In genomic region chr19:1871630-1872029, GRCh38 we compare ENCODE assay signal across 20 cellular contexts. TPM values are rescaled to one million over a fixed set of nuclear protein-coding genes. Genes with fewer than 3 reads are reported as not detected.
DNase-seq lines count a peak whose midpoint lies in the region; ATAC-seq, FAIRE-seq and TF ChIP-seq lines count a peak whose summit lies in the region.
"Had no signal": no experiment of that assay in that cellular context is flagged by ENCODE, and none has a peak within 500 bp of the region (broad histone marks: within the 10 kb centered on the region; RNA-seq: fewer than 3 reads in every experiment).

No MANE protein-coding gene starts in this region.

- DNase-seq in adrenal gland (peak in 1 of 7 donors; percentile 24), HepG2 (ENCODE audit: low spot score) (no peak), spleen (peak; percentile 74), epidermal melanocyte (ENCODE audit: insufficient read length, low spot score) (no peak), NCI-H1417 treated with DMSO at 0.1 percent for 48 hours (lab: John Stamatoyannopoulos, UW) (no peak), DMS 273 treated with DMSO at 0.1 percent for 48 hours (lab: John Stamatoyannopoulos, UW) (no peak)
- DNase-seq in stimulated activated naive CD8-positive, alpha-beta T cell treated with anti-CD3 and anti-CD28 coated beads, Interleukin-15, Interleukin-2, amounts not matched to agents 100 U/mL and 50 U/mL, for 24 hours: no peak
- DNase-seq: BE2C, COR-L47, DND-41, GDM1, GOT3 had no signal

- intact Hi-C loops in adrenal gland (cut with DNase I) (no loop called here), HepG2 (cut with micrococcal nuclease; ENCODE audit: unreplicated experiment) (no loop called here), spleen (cut with DNase I; ENCODE audit: low total_unique reads) (no loop called here)

- in situ Hi-C loops in HepG2 (cut with HindIII; ENCODE audit: extremely low pct_ligation_motif_present, low pct_unique_long_range_greater_than_20kb): no loop called here

- no peak for TF ChIP-seq POLR2A in adrenal gland (IDR thresholded peaks at IDR 0.05)
- no peak for TF ChIP-seq POLR2A in HepG2 (IDR thresholded peaks at IDR 0.05; ENCODE audit: insufficient read depth in 1 of 2, low read depth in 2 of 2, low read length in 2 of 2)
- TF ChIP-seq POLR2A in spleen (IDR thresholded peaks at IDR 0.05): no peak

- H2AFZ ChIP-seq in HepG2 (ENCODE audit: low read length): no peak overlapping the region

- BruUV-seq in HepG2 (replicated peaks; lab: Mats Ljungman, UMichigan): no TSS peak

- H3K36me3 ChIP-seq in adrenal gland (replicated peaks in 1 of 2) (no peaks in the 10 kb centered on the region), HepG2 (replicated peaks in 1 of 2; ENCODE audit: control insufficient read depth in 1 of 2, insufficient read depth in 2 of 2, low read length in 2 of 2) (peaks cover 0 to 2% of the 10 kb centered on the region in 2 experiments; a peak in 2 of 5 replicates), spleen (peaks cover 0 to 54% (median 21%) of the 10 kb centered on the region in 6 donors)

- H3K4me1 ChIP-seq in adrenal gland (replicated peaks in 1 of 2) (peaks cover 46 to 50% of the 10 kb centered on the region in 2 donors), HepG2 (ENCODE audit: insufficient read depth, low read length) (peaks cover 83% of the 10 kb centered on the region), spleen (peaks cover 45 to 90% (median 60%) of the 10 kb centered on the region in 6 donors)

- POLR2A ChIA-PET in HepG2 (lab: Yijun Ruan, JAX): interaction anchor here (0.7 to 1.4 kb wide), 2 partner anchors 26 to 31 kb away, joined by 4 to 6 read pairs; no protein-coding TSS in a partner anchor

- TF ChIP-seq CTCF in C4-2B (conservative IDR thresholded peaks at IDR 0.05): no peak
- TF ChIP-seq CTCF in adrenal gland (IDR thresholded peaks at IDR 0.05): no peak
- TF ChIP-seq CTCF in HepG2 (CRISPR knock-in tag; IDR thresholded peaks at IDR 0.05): no peak
- no peak for TF ChIP-seq CTCF in spleen (IDR thresholded peaks at IDR 0.05 in 8 of 11, conservative IDR thresholded peaks at IDR 0.05 in 3 of 11)

- TF ChIP-seq EP300 in HepG2 (IDR thresholded peaks at IDR 0.05; ENCODE audit: low read depth in 2 of 2, low read length in 2 of 2) (no peak), HepG2 (CRISPR knock-in tag; IDR thresholded peaks at IDR 0.05; ENCODE audit: borderline replicate concordance) (no peak)

- H3K9me3 ChIP-seq in adrenal gland (replicated peaks in 1 of 3): no peaks in the 10 kb centered on the region
- H3K9me3 ChIP-seq in HepG2 (ENCODE audit: low read length): no peaks in the 10 kb centered on the region
- no peaks in the 10 kb centered on the region for H3K9me3 ChIP-seq in spleen
- H3K9me3 ChIP-seq: BE2C, HAP-1 had no signal

- H3K4me3 ChIP-seq in adrenal gland (no peak overlapping the region), HepG2 (replicated peaks in 1 of 3; ENCODE audit: insufficient read depth in 1 of 3, low read depth in 2 of 3, low read length in 3 of 3) (peak overlapping the region in 1 of 3 experiments; percentile 19; a peak in 2 of 6 replicates), spleen (no peak overlapping the region)
- H3K4me3 ChIP-seq: HAP-1 had no signal

- no peak overlapping the region for H3K9ac ChIP-seq in HepG2 (ENCODE audit: insufficient read depth, low read depth, low read length)

- H3K27me3 ChIP-seq in adrenal gland: no peaks in the 10 kb centered on the region
- no peaks in the 10 kb centered on the region for H3K27me3 ChIP-seq in HepG2 (ENCODE audit: control insufficient read depth in 1 of 2, insufficient read depth in 2 of 2, low read length in 2 of 2)
- H3K27me3 ChIP-seq in spleen (replicated peaks in 1 of 7): no peaks in the 10 kb centered on the region
- H3K27me3 ChIP-seq: BE2C had no signal

- no peak for FAIRE-seq in HepG2 (lab: Jason Lieb, UNC)
- FAIRE-seq: A204.1, D721Med, GM12892, GM19239 had no signal

- no peak for TF ChIP-seq RAD21 in HepG2 (CRISPR knock-in tag; IDR thresholded peaks at IDR 0.05)

- ATAC-seq in HepG2: peak; percentile 2; the same call in 2 of the 3 replicates
- no peak for ATAC-seq in stimulated activated naive CD8-positive, alpha-beta T cell treated with anti-CD3 and anti-CD28 coated beads, Interleukin-15, Interleukin-2, amounts not matched to agents 100 U/mL and 50 U/mL, for 24 hours
- ATAC-seq: CD8-positive, alpha-beta T cell had no signal

- CTCF ChIA-PET in HepG2 (lab: Yijun Ruan, JAX; ENCODE audit: low intra/inter-chr PET ratio, low total read pairs): no interaction called here

- H3K27ac ChIP-seq in C4-2B: peak overlapping the region; percentile 96
- H3K27ac ChIP-seq in adrenal gland: peak overlapping the region in 3 of 5 donors; percentile 41 to 47 (median 45)
- H3K27ac ChIP-seq in HepG2 (ENCODE audit: extremely low read length, insufficient read depth, low read length): peak overlapping the region; percentile 83
- H3K27ac ChIP-seq in spleen: peak overlapping the region in 5 of 8 donors; percentile 45 to 96 (median 94)
- H3K27ac ChIP-seq: HL-60 had no signal

- H3K4me2 ChIP-seq in HepG2 (ENCODE audit: low read depth, low read length): peak overlapping the region; percentile 78

- 74 to 100% (median 77%) methylated on average over 2 to 13 of the region's 13 CpGs; no CpG with 5 or more reads in 1 of the 4 donors for WGBS in adrenal gland, 4 donors
- WGBS in HepG2 (ENCODE audit: low lambda C conversion rate): 79% methylated on average over 2 of the region's 13 CpGs
- 86 to 95% (median 90%) methylated on average over 4 to 13 of the region's 13 CpGs for WGBS in spleen, 5 donors

- H3K79me2 ChIP-seq in HepG2 (ENCODE audit: insufficient read depth, low read length): peaks cover 32% of the 10 kb centered on the region

- peaks cover 6% of the 10 kb centered on the region; the same call in 1 of the 2 replicates for H4K20me1 ChIP-seq in HepG2 (ENCODE audit: insufficient read depth, low read length)

RNA-seq across cellular contexts. Expression of gene KLF16, which starts 8.3 kb away (rescaled TPM):
- total RNA-seq in adrenal gland: 10 to 100 TPM in 7 of 8 donors, 1 to 10 TPM in 1; 7.1 to 28.1 (median 18.3) TPM
- polyA plus RNA-seq in adrenal gland: 10 to 100 TPM in 1 of 3 donors, 1 to 10 TPM in 2; 2.0 to 12.9 (median 6.9) TPM
- 6.2 and 6.7 TPM in 2 replicates for total RNA-seq in HepG2 (2016; rRNA removed; fragmentation: Illumina TruSeq; extraction: Trizol)
- total RNA-seq in HepG2 (2016; cell fraction: cytosol; rRNA removed; fragmentation: Illumina TruSeq; extraction: Trizol; ENCODE audit: low read depth): 2.1 and 2.2 TPM in 2 replicates
- total RNA-seq in HepG2 (2016; cell fraction: insoluble cytoplasmic fraction; rRNA removed; fragmentation: Illumina TruSeq; extraction: Trizol): 5.5 and 5.9 TPM in 2 replicates
- total RNA-seq in HepG2 (2016; cell fraction: membrane; rRNA removed; fragmentation: Illumina TruSeq; extraction: Trizol): 8.3 and 8.9 TPM in 2 replicates
- 4.0 and 4.8 TPM in 2 replicates for total RNA-seq in HepG2 (2016; cell fraction: nucleus; rRNA removed; fragmentation: Illumina TruSeq; extraction: Trizol)
- polyA plus RNA-seq in HepG2 (2011; rRNA removed): 3.5 and 4.7 TPM in 2 replicates
- polyA plus RNA-seq in HepG2 (2011; cell fraction: cytosol; rRNA removed): 3.7 and 7.0 TPM in 2 replicates
- 16.7 and 31.9 TPM in 2 replicates for polyA plus RNA-seq in HepG2 (2011; cell fraction: nucleus; rRNA removed)
- 8.3 and 9.4 TPM in 2 replicates for polyA plus RNA-seq in HepG2 (2012)
- polyA plus RNA-seq in HepG2 (2016; cell fraction: cytosol; fragmentation: Illumina TruSeq; extraction: Trizol; ENCODE audit: low read depth): 3.2 and 3.4 TPM in 2 replicates
- 12.0 and 14.3 TPM in 2 replicates for polyA plus RNA-seq in HepG2 (2016; cell fraction: insoluble cytoplasmic fraction; fragmentation: Illumina TruSeq; extraction: Trizol; ENCODE audit: low read depth)
- 8.9 and 9.3 TPM in 2 replicates for polyA plus RNA-seq in HepG2 (2016; cell fraction: membrane; fragmentation: Illumina TruSeq; extraction: Trizol; ENCODE audit: low read depth)
- polyA plus RNA-seq in HepG2 (2016; cell fraction: nucleus; fragmentation: Illumina TruSeq; extraction: Trizol; ENCODE audit: insufficient read depth, low read depth): 11.4 and 12.0 TPM in 2 replicates
- polyA minus RNA-seq in HepG2 (2011; rRNA and poly(A)+ RNA removed; ENCODE audit: low replicate concordance): 3.1 and 9.7 TPM in 2 replicates
- polyA minus RNA-seq in HepG2 (2011; cell fraction: cytosol; rRNA and poly(A)+ RNA removed): 8.9 and 15.3 TPM in 2 replicates
- polyA minus RNA-seq in HepG2 (2011; cell fraction: nucleus; rRNA and poly(A)+ RNA removed): 2.1 and 2.2 TPM in 2 replicates
- total RNA-seq in spleen: 10 to 100 TPM; 12.9 to 39.0 (median 29.5) TPM
- 10 to 100 TPM in 1 of 3 donors, 1 to 10 TPM in 2; 7.1 to 19.5 (median 8.1) TPM for polyA plus RNA-seq in spleen

RNA-seq across cellular contexts. Expression of gene ABHD17A, which starts 13.7 kb away (rescaled TPM):
- 100 to 1,000 TPM in 4 of 8 donors, 10 to 100 TPM in 4; 60.1 to 145 (median 99.4) TPM for total RNA-seq in adrenal gland
- polyA plus RNA-seq in adrenal gland: 100 to 1,000 TPM in 2 of 3 donors, 1 to 10 TPM in 1; 2.5 to 235 (median 195) TPM
- 27.9 and 40.8 TPM in 2 replicates for total RNA-seq in HepG2 (2016; rRNA removed; fragmentation: Illumina TruSeq; extraction: Trizol)
- total RNA-seq in HepG2 (2016; cell fraction: cytosol; rRNA removed; fragmentation: Illumina TruSeq; extraction: Trizol; ENCODE audit: low read depth): 52.2 and 64.4 TPM in 2 replicates
- total RNA-seq in HepG2 (2016; cell fraction: insoluble cytoplasmic fraction; rRNA removed; fragmentation: Illumina TruSeq; extraction: Trizol): 24.0 and 37.3 TPM in 2 replicates
- total RNA-seq in HepG2 (2016; cell fraction: membrane; rRNA removed; fragmentation: Illumina TruSeq; extraction: Trizol): 65.2 and 82.2 TPM in 2 replicates
- 17.1 and 19.3 TPM in 2 replicates for total RNA-seq in HepG2 (2016; cell fraction: nucleus; rRNA removed; fragmentation: Illumina TruSeq; extraction: Trizol)
- 27.7 and 44.6 TPM in 2 replicates for polyA plus RNA-seq in HepG2 (2011; rRNA removed)
- polyA plus RNA-seq in HepG2 (2011; cell fraction: cytosol; rRNA removed): 25.9 and 53.1 TPM in 2 replicates
- 72.5 and 83.8 TPM in 2 replicates for polyA plus RNA-seq in HepG2 (2011; cell fraction: nucleus; rRNA removed)
- 11.9 and 16.2 TPM in 2 replicates for polyA plus RNA-seq in HepG2 (2012)
- polyA plus RNA-seq in HepG2 (2016; cell fraction: cytosol; fragmentation: Illumina TruSeq; extraction: Trizol; ENCODE audit: low read depth): 51.0 and 62.5 TPM in 2 replicates
- 25.3 and 27.0 TPM in 2 replicates for polyA plus RNA-seq in HepG2 (2016; cell fraction: insoluble cytoplasmic fraction; fragmentation: Illumina TruSeq; extraction: Trizol; ENCODE audit: low read depth)
- polyA plus RNA-seq in HepG2 (2016; cell fraction: membrane; fragmentation: Illumina TruSeq; extraction: Trizol; ENCODE audit: low read depth): 54.6 and 60.4 TPM in 2 replicates
- polyA plus RNA-seq in HepG2 (2016; cell fraction: nucleus; fragmentation: Illumina TruSeq; extraction: Trizol; ENCODE audit: insufficient read depth, low read depth): 38.7 and 42.0 TPM in 2 replicates
- 15.0 and 50.9 TPM in 2 replicates for polyA minus RNA-seq in HepG2 (2011; rRNA and poly(A)+ RNA removed; ENCODE audit: low replicate concordance)
- polyA minus RNA-seq in HepG2 (2011; cell fraction: cytosol; rRNA and poly(A)+ RNA removed): 17.2 and 18.0 TPM in 2 replicates
- polyA minus RNA-seq in HepG2 (2011; cell fraction: nucleus; rRNA and poly(A)+ RNA removed): 5.7 and 5.8 TPM in 2 replicates
- total RNA-seq in spleen: 100 to 1,000 TPM in 2 of 7 donors, 10 to 100 TPM in 5; 73.4 to 104 (median 83.0) TPM
- polyA plus RNA-seq in spleen: 100 to 1,000 TPM in 1 of 3 donors, 10 to 100 TPM in 2; 80.4 to 107 (median 88.1) TPM

RNA-seq across cellular contexts. Expression of gene REXO1, which starts 23.3 kb away (rescaled TPM):
- total RNA-seq in adrenal gland: 10 to 100 TPM; 14.4 to 98.8 (median 44.5) TPM
- polyA plus RNA-seq in adrenal gland: 100 to 1,000 TPM in 2 of 3 donors, 10 to 100 TPM in 1; 18.4 to 155 (median 150) TPM
- total RNA-seq in HepG2 (2016; rRNA removed; fragmentation: Illumina TruSeq; extraction: Trizol): 3.0 and 5.0 TPM in 2 replicates
- 1.1 and 3.2 TPM in 2 replicates for total RNA-seq in HepG2 (2016; cell fraction: cytosol; rRNA removed; fragmentation: Illumina TruSeq; extraction: Trizol; ENCODE audit: low read depth)
- 4.1 and 5.2 TPM in 2 replicates for total RNA-seq in HepG2 (2016; cell fraction: insoluble cytoplasmic fraction; rRNA removed; fragmentation: Illumina TruSeq; extraction: Trizol)
- 3.9 and 4.2 TPM in 2 replicates for total RNA-seq in HepG2 (2016; cell fraction: membrane; rRNA removed; fragmentation: Illumina TruSeq; extraction: Trizol)
- total RNA-seq in HepG2 (2016; cell fraction: nucleus; rRNA removed; fragmentation: Illumina TruSeq; extraction: Trizol): 6.0 and 7.6 TPM in 2 replicates
- 11.2 and 13.0 TPM in 2 replicates for polyA plus RNA-seq in HepG2 (2011; rRNA removed)
- polyA plus RNA-seq in HepG2 (2011; cell fraction: cytosol; rRNA removed): 8.7 and 9.8 TPM in 2 replicates
- 91.1 and 123 TPM in 2 replicates for polyA plus RNA-seq in HepG2 (2011; cell fraction: nucleus; rRNA removed)
- polyA plus RNA-seq in HepG2 (2012): 13.8 and 15.4 TPM in 2 replicates
- 1.7 and 1.8 TPM in 2 replicates for polyA plus RNA-seq in HepG2 (2016; cell fraction: cytosol; fragmentation: Illumina TruSeq; extraction: Trizol; ENCODE audit: low read depth)
- polyA plus RNA-seq in HepG2 (2016; cell fraction: insoluble cytoplasmic fraction; fragmentation: Illumina TruSeq; extraction: Trizol; ENCODE audit: low read depth): 7.3 and 10.0 TPM in 2 replicates
- 5.1 and 5.3 TPM in 2 replicates for polyA plus RNA-seq in HepG2 (2016; cell fraction: membrane; fragmentation: Illumina TruSeq; extraction: Trizol; ENCODE audit: low read depth)
- 39.5 and 44.1 TPM in 2 replicates for polyA plus RNA-seq in HepG2 (2016; cell fraction: nucleus; fragmentation: Illumina TruSeq; extraction: Trizol; ENCODE audit: insufficient read depth, low read depth)
- polyA minus RNA-seq in HepG2 (2011; rRNA and poly(A)+ RNA removed; ENCODE audit: low replicate concordance): 16.3 and 19.1 TPM in 2 replicates
- polyA minus RNA-seq in HepG2 (2011; cell fraction: cytosol; rRNA and poly(A)+ RNA removed): 5.5 and 7.7 TPM in 2 replicates
- 9.3 and 10.8 TPM in 2 replicates for polyA minus RNA-seq in HepG2 (2011; cell fraction: nucleus; rRNA and poly(A)+ RNA removed)
- 10 to 100 TPM; 35.7 to 88.1 (median 59.2) TPM for total RNA-seq in spleen
- polyA plus RNA-seq in spleen: 10 to 100 TPM; 13.4 to 52.3 (median 27.4) TPM

RNA-seq across cellular contexts. Expression of gene ADAT3, which starts 33.6 kb away (rescaled TPM):
- 10 to 100 TPM in 3 of 8 donors, 1 to 10 TPM in 5; 4.7 to 29.6 (median 9.2) TPM for total RNA-seq in adrenal gland
- 1 to 10 TPM in 2 of 3 donors, not detected in 1; 8.1 to 8.3 TPM for polyA plus RNA-seq in adrenal gland
- 2.0 and 3.5 TPM in 2 replicates for total RNA-seq in HepG2 (2016; rRNA removed; fragmentation: Illumina TruSeq; extraction: Trizol)
- total RNA-seq in HepG2 (2016; cell fraction: cytosol; rRNA removed; fragmentation: Illumina TruSeq; extraction: Trizol; ENCODE audit: low read depth): 0.79 and 0.81 TPM in 2 replicates
- 1.7 and 3.1 TPM in 2 replicates for total RNA-seq in HepG2 (2016; cell fraction: insoluble cytoplasmic fraction; rRNA removed; fragmentation: Illumina TruSeq; extraction: Trizol)
- total RNA-seq in HepG2 (2016; cell fraction: membrane; rRNA removed; fragmentation: Illumina TruSeq; extraction: Trizol): 1.7 and 2.1 TPM in 2 replicates
- total RNA-seq in HepG2 (2016; cell fraction: nucleus; rRNA removed; fragmentation: Illumina TruSeq; extraction: Trizol): 1.5 and 1.9 TPM in 2 replicates
- polyA plus RNA-seq in HepG2 (2011; rRNA removed): 0.95 and 1.4 TPM in 2 replicates
- polyA plus RNA-seq in HepG2 (2011; cell fraction: cytosol; rRNA removed): 0.94 and 1.7 TPM in 2 replicates
- 6.4 and 7.8 TPM in 2 replicates for polyA plus RNA-seq in HepG2 (2011; cell fraction: nucleus; rRNA removed)
- polyA plus RNA-seq in HepG2 (2012): 1.3 and 1.7 TPM in 2 replicates
- polyA plus RNA-seq in HepG2 (2016; cell fraction: cytosol; fragmentation: Illumina TruSeq; extraction: Trizol; ENCODE audit: low read depth): 0.68 TPM in 2 replicates
- 2.8 and 3.5 TPM in 2 replicates for polyA plus RNA-seq in HepG2 (2016; cell fraction: insoluble cytoplasmic fraction; fragmentation: Illumina TruSeq; extraction: Trizol; ENCODE audit: low read depth)
- 1.1 and 1.4 TPM in 2 replicates for polyA plus RNA-seq in HepG2 (2016; cell fraction: membrane; fragmentation: Illumina TruSeq; extraction: Trizol; ENCODE audit: low read depth)
- 5.0 and 6.1 TPM in 2 replicates for polyA plus RNA-seq in HepG2 (2016; cell fraction: nucleus; fragmentation: Illumina TruSeq; extraction: Trizol; ENCODE audit: insufficient read depth, low read depth)
- 2.1 and 3.8 TPM in 2 replicates for polyA minus RNA-seq in HepG2 (2011; rRNA and poly(A)+ RNA removed; ENCODE audit: low replicate concordance)
- polyA minus RNA-seq in HepG2 (2011; cell fraction: cytosol; rRNA and poly(A)+ RNA removed): 1.3 and 1.6 TPM in 2 replicates
- polyA minus RNA-seq in HepG2 (2011; cell fraction: nucleus; rRNA and poly(A)+ RNA removed): 2.3 and 2.6 TPM in 2 replicates
- total RNA-seq in spleen: 10 to 100 TPM in 2 of 7 donors, 1 to 10 TPM in 5; 6.4 to 11.0 (median 8.3) TPM
- 1 to 10 TPM; 3.2 to 9.4 (median 4.0) TPM for polyA plus RNA-seq in spleen

RNA-seq across cellular contexts. Expression of gene SCAMP4, which starts 33.6 kb away (rescaled TPM):
- total RNA-seq in adrenal gland (100 to 1,000 TPM in 3 of 8 donors, 10 to 100 TPM in 5; 47.8 to 192 (median 84.8) TPM), HepG2 (2016; rRNA removed; fragmentation: Illumina TruSeq; extraction: Trizol) (10.8 and 13.7 TPM in 2 replicates), spleen (10 to 100 TPM; 45.4 to 92.2 (median 53.6) TPM)
- polyA plus RNA-seq in adrenal gland (10 to 100 TPM; 13.5 to 43.8 (median 22.7) TPM), HepG2 (2011; rRNA removed) (10.7 and 12.8 TPM in 2 replicates), spleen (10 to 100 TPM; 13.0 to 29.9 (median 17.9) TPM)
- 4.4 and 5.1 TPM in 2 replicates for total RNA-seq in HepG2 (2016; cell fraction: cytosol; rRNA removed; fragmentation: Illumina TruSeq; extraction: Trizol; ENCODE audit: low read depth)
- 9.1 and 12.6 TPM in 2 replicates for total RNA-seq in HepG2 (2016; cell fraction: insoluble cytoplasmic fraction; rRNA removed; fragmentation: Illumina TruSeq; extraction: Trizol)
- 10.1 and 10.7 TPM in 2 replicates for total RNA-seq in HepG2 (2016; cell fraction: membrane; rRNA removed; fragmentation: Illumina TruSeq; extraction: Trizol)
- total RNA-seq in HepG2 (2016; cell fraction: nucleus; rRNA removed; fragmentation: Illumina TruSeq; extraction: Trizol): 24.2 and 31.8 TPM in 2 replicates
- 7.6 and 8.7 TPM in 2 replicates for polyA plus RNA-seq in HepG2 (2011; cell fraction: cytosol; rRNA removed)
- 43.5 and 55.3 TPM in 2 replicates for polyA plus RNA-seq in HepG2 (2011; cell fraction: nucleus; rRNA removed)
- polyA plus RNA-seq in HepG2 (2012): 21.8 and 32.2 TPM in 2 replicates
- 5.1 and 6.4 TPM in 2 replicates for polyA plus RNA-seq in HepG2 (2016; cell fraction: cytosol; fragmentation: Illumina TruSeq; extraction: Trizol; ENCODE audit: low read depth)
- polyA plus RNA-seq in HepG2 (2016; cell fraction: insoluble cytoplasmic fraction; fragmentation: Illumina TruSeq; extraction: Trizol; ENCODE audit: low read depth): 10.3 and 13.4 TPM in 2 replicates
- 11.5 and 11.6 TPM in 2 replicates for polyA plus RNA-seq in HepG2 (2016; cell fraction: membrane; fragmentation: Illumina TruSeq; extraction: Trizol; ENCODE audit: low read depth)
- polyA plus RNA-seq in HepG2 (2016; cell fraction: nucleus; fragmentation: Illumina TruSeq; extraction: Trizol; ENCODE audit: insufficient read depth, low read depth): 69.4 and 71.5 TPM in 2 replicates
- 14.8 and 32.0 TPM in 2 replicates for polyA minus RNA-seq in HepG2 (2011; rRNA and poly(A)+ RNA removed; ENCODE audit: low replicate concordance)
- polyA minus RNA-seq in HepG2 (2011; cell fraction: cytosol; rRNA and poly(A)+ RNA removed): 35.3 TPM in 2 replicates
- polyA minus RNA-seq in HepG2 (2011; cell fraction: nucleus; rRNA and poly(A)+ RNA removed): 13.2 and 15.5 TPM in 2 replicates

Comparison
In these comparisons a context has a peak if more than half of its experiments do, and no peak if none do; other contexts are left out.
1. H3K27ac ChIP-seq: peak in every context shown above with its lines; median percentile 96 in C4-2B; 94 in spleen; 83 in HepG2; 45 in adrenal gland.